ENCODE assay signal across 8 cellular contexts in genomic region chr6:75747985-75748742, GRCh38. TPM values are rescaled to one million over a fixed set of nuclear protein-coding genes. Genes with fewer than 3 reads are reported as not detected.
DNase-seq lines count a peak whose midpoint lies in the region; FAIRE-seq and TF ChIP-seq lines count a peak whose summit lies in the region.

No MANE protein-coding gene starts in this region.

- peaks cover 56% of the 10 kb centered on the region for H3K27me3 Mint-ChIP-seq in activated T-cell treated with anti-CD3 and anti-CD28 coated beads, Interleukin-2, amount 50 U/mL, for 24 hours
- no peaks in the 10 kb centered on the region for H3K27me3 Mint-ChIP-seq in osteocyte (ENCODE audit: unreplicated experiment)

- no peak for DNase-seq in activated T-cell treated with anti-CD3 and anti-CD28 coated beads, Interleukin-2, amount 50 U/mL, for 24 hours
- no peak for DNase-seq in activated T-cell treated with anti-CD3 and anti-CD28 coated beads, Interleukin-2, amount 50 U/mL, for 1 hour
- DNase-seq in RKO (ENCODE audit: low spot score) (peak; percentile 20), esophagus muscularis mucosa (ENCODE audit: extremely low spot score) (no peak), osteocyte (ENCODE audit: extremely low spot score, unreplicated experiment) (no peak), NCI-H2107 (lab: John Stamatoyannopoulos, UW) (no peak), HTR-8/SVneo (ENCODE audit: insufficient read length, low spot score) (no peak), GF-D8 (lab: John Stamatoyannopoulos, UW) (no peak)

- no peaks in the 10 kb centered on the region for H3K36me3 ChIP-seq in esophagus muscularis mucosa

- TF ChIP-seq POLR2A in esophagus muscularis mucosa (IDR thresholded peaks at IDR 0.05; ENCODE audit: low read depth), result no peak

- peak overlapping the region; percentile 80 for H3K4me3 Mint-ChIP-seq in activated T-cell treated with anti-CD3 and anti-CD28 coated beads, Interleukin-2, amount 50 U/mL, for 24 hours
- H3K4me3 Mint-ChIP-seq in osteocyte (ENCODE audit: unreplicated experiment), result peak overlapping the region; percentile 85

- no peaks in the 10 kb centered on the region for H3K9me3 Mint-ChIP-seq in activated T-cell treated with anti-CD3 and anti-CD28 coated beads, Interleukin-2, amount 50 U/mL, for 24 hours
- no peaks in the 10 kb centered on the region for H3K9me3 Mint-ChIP-seq in osteocyte (ENCODE audit: unreplicated experiment)

- TF ChIP-seq CTCF in esophagus muscularis mucosa (IDR thresholded peaks at IDR 0.05) (no peak), osteocyte (IDR thresholded peaks at IDR 0.05) (no peak)

- no peak for FAIRE-seq in HTR-8/SVneo (lab: Jason Lieb, UNC)

- peak overlapping the region; percentile 71 to 97 (median 91) for H3K4me3 ChIP-seq in esophagus muscularis mucosa

- no peaks in the 10 kb centered on the region for H3K9me3 ChIP-seq in esophagus muscularis mucosa

- H3K4me1 Mint-ChIP-seq in activated T-cell treated with anti-CD3 and anti-CD28 coated beads, Interleukin-2, amount 50 U/mL, for 24 hours (ENCODE audit: low read depth), result peaks cover 18% of the 10 kb centered on the region
- H3K4me1 Mint-ChIP-seq in osteocyte (ENCODE audit: unreplicated experiment), result peaks cover 40% of the 10 kb centered on the region

- no peak for TF ChIP-seq EP300 in esophagus muscularis mucosa (IDR thresholded peaks at IDR 0.05)

- WGBS in esophagus muscularis mucosa, result 14% methylated on average over 17 of the region's 17 CpGs

- intact Hi-C loops in esophagus muscularis mucosa (cut with DNase I), result no loop called here

- no peaks in the 10 kb centered on the region for H3K27me3 ChIP-seq in esophagus muscularis mucosa

- H3K27ac ChIP-seq in esophagus muscularis mucosa (replicated peaks in 1 of 4), result peak overlapping the region; percentile 83 to 85 (median 84)

- H3K36me3 Mint-ChIP-seq in activated T-cell treated with anti-CD3 and anti-CD28 coated beads, Interleukin-2, amount 50 U/mL, for 24 hours (ENCODE audit: low read depth), result peaks cover 2% of the 10 kb centered on the region
- H3K36me3 Mint-ChIP-seq in osteocyte (ENCODE audit: unreplicated experiment), result no peaks in the 10 kb centered on the region

- peaks cover 19 to 31% (median 19%) of the 10 kb centered on the region in 4 donors for H3K4me1 ChIP-seq in esophagus muscularis mucosa

- no peak overlapping the region for H3K27ac Mint-ChIP-seq in activated T-cell treated with anti-CD3 and anti-CD28 coated beads, Interleukin-2, amount 50 U/mL, for 24 hours
- peak overlapping the region; percentile 97 for H3K27ac Mint-ChIP-seq in osteocyte (ENCODE audit: unreplicated experiment)

RNA-seq across cellular contexts. Expression of gene MYO6, which starts 0.9 kb away (rescaled TPM):
- total RNA-seq in esophagus muscularis mucosa, result 10 to 100 TPM in 3 of 4 donors, 1 to 10 TPM in 1; 9.6 to 14.1 (median 12.3) TPM
- total RNA-seq in osteocyte, result 61.6 and 62.6 TPM in 2 replicates
